Comparison of ENCODE assay signal across 16 cellular contexts in the genomic region with DNA sequence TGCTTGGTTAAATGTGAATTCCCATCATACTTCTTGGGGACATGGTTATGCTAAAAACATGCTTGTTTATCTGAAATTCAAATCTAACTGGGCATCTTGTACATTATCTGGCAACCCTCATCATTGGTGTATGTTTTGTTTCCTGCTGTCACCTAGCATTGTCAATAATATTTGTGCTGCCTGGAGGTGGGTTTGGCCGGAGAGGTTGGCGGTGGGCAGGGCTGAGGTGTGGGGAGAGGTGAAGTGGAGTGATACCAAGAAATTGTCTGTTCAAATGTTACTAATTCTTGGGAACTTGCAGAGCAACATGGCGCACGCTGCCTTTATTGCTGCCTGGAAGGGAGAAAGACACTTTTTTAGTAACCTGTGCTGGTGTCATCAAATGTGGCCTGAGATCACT.
A peak's percentile ranks its signal among the peaks of the same experiment; 100 is the strongest.
DNase-seq lines count a peak whose midpoint lies in the region; ATAC-seq lines count a peak whose summit lies in the region.
"Had no signal": no experiment of that assay in that cellular context is flagged by ENCODE, and none has a peak within 500 bp of the region (broad histone marks: within the 10 kb centered on the region; RNA-seq: fewer than 3 reads in every experiment).

No MANE protein-coding gene starts in this region.

- peaks cover 0 to 3% (median 0%) of the 10 kb centered on the region in 8 donors for H3K9me3 Mint-ChIP-seq in CD4-positive, alpha-beta memory T cell
- H3K9me3 Mint-ChIP-seq in central memory CD8-positive, alpha-beta T cell, result no peaks in the 10 kb centered on the region
- H3K9me3 Mint-ChIP-seq: activated T-cell treated with anti-CD3 and anti-CD28 coated beads, Interleukin-2, amount 50 U/mL, for 24 hours had no signal

- intact Hi-C loops in CD4-positive, alpha-beta memory T cell (cut with micrococcal nuclease), result no loop called here

- H3K4me1 Mint-ChIP-seq in CD4-positive, alpha-beta memory T cell, result peaks cover 6 to 18% (median 11%) of the 10 kb centered on the region in 4 donors
- peaks cover 15% of the 10 kb centered on the region for H3K4me1 Mint-ChIP-seq in central memory CD8-positive, alpha-beta T cell

- H3K9me3 ChIP-seq in CD4-positive, alpha-beta memory T cell (ENCODE audit: control insufficient read depth in 1 of 2, low read length in 2 of 2), result no peaks in the 10 kb centered on the region
- H3K9me3 ChIP-seq: HAP-1, prostate gland, thyroid gland had no signal

- CTCF ChIA-PET in CD4-positive, alpha-beta memory T cell (lab: Charles Lee; ENCODE audit: partially characterized antibody), result no interaction called here

- H3K4me3 ChIP-seq in CD4-positive, alpha-beta memory T cell (ENCODE audit: low read length in 2 of 2), result peak overlapping the region in 1 of 2 donors; percentile 10
- H3K4me3 ChIP-seq: HAP-1, prostate gland, thyroid gland had no signal

- no peak overlapping the region for H3K27ac ChIP-seq in CD4-positive, alpha-beta memory T cell (ENCODE audit: low read depth, low read length)
- H3K27ac ChIP-seq: prostate gland, thyroid gland had no signal

- no peaks in the 10 kb centered on the region for H3K36me3 ChIP-seq in CD4-positive, alpha-beta memory T cell (ENCODE audit: insufficient read depth, low read length)
- H3K36me3 ChIP-seq: HAP-1, prostate gland, thyroid gland had no signal

- no peaks in the 10 kb centered on the region for H3K36me3 Mint-ChIP-seq in CD4-positive, alpha-beta memory T cell
- no peaks in the 10 kb centered on the region for H3K36me3 Mint-ChIP-seq in central memory CD8-positive, alpha-beta T cell (ENCODE audit: insufficient read depth)

- H3K4me1 ChIP-seq in CD4-positive, alpha-beta memory T cell (ENCODE audit: insufficient read depth, low read length), result peaks cover 9% of the 10 kb centered on the region
- H3K4me1 ChIP-seq: HAP-1, prostate gland had no signal

- peak in 1 of 5 donors; percentile 6 for DNase-seq in CD4-positive, alpha-beta memory T cell
- no peak for DNase-seq in central memory CD8-positive, alpha-beta T cell (ENCODE audit: low spot score in 2 of 2)
- DNase-seq in stimulated activated CD4-positive, alpha-beta T cell treated with anti-CD3 and anti-CD28 coated beads, Interleukin-4, amount 100 ng/mL, for 1 hour, result no peak
- DNase-seq in SHP77 (lab: John Stamatoyannopoulos, UW) (no peak), DMS153 treated with DMSO at 0.1 percent for 48 hours (lab: John Stamatoyannopoulos, UW; ENCODE audit: unreplicated experiment) (no peak)
- DNase-seq: activated CD4-positive, CD25-positive, alpha-beta regulatory T cell treated with anti-CD3 and anti-CD28 coated beads, Interleukin-2, amount 50 U/mL, for 72 hours; activated T-cell treated with anti-CD3 and anti-CD28 coated beads, Interleukin-2, amount 50 U/mL, for 24 hours; amniotic stem cell; NCI-H1048; NCI-H2171 had no signal

- H3K27me3 ChIP-seq in CD4-positive, alpha-beta memory T cell (ENCODE audit: insufficient read depth, low read length), result no peaks in the 10 kb centered on the region
- H3K27me3 ChIP-seq: thyroid gland had no signal

- peak overlapping the region in 6 of 8 donors; percentile 6 to 66 (median 41) for H3K4me3 Mint-ChIP-seq in CD4-positive, alpha-beta memory T cell
- H3K4me3 Mint-ChIP-seq in central memory CD8-positive, alpha-beta T cell, result peak overlapping the region; percentile 2
- H3K4me3 Mint-ChIP-seq: activated T-cell treated with anti-CD3 and anti-CD28 coated beads, Interleukin-2, amount 50 U/mL, for 24 hours had no signal

- ATAC-seq in GM21367 (IDR thresholded peaks at IDR 0.05; ENCODE audit: unreplicated experiment) (peak; percentile 10), HG03378 (IDR thresholded peaks at IDR 0.05; ENCODE audit: unreplicated experiment) (peak; percentile 12), GM18520 (IDR thresholded peaks at IDR 0.05; ENCODE audit: unreplicated experiment) (no peak)
- ATAC-seq in central memory CD8-positive, alpha-beta T cell (replicated peaks; ENCODE audit: extremely low read depth, poor library complexity, severe bottlenecking), result no peak

- H3K27ac Mint-ChIP-seq in CD4-positive, alpha-beta memory T cell, result peak overlapping the region in 2 of 7 donors; percentile 44 to 77
- H3K27ac Mint-ChIP-seq in central memory CD8-positive, alpha-beta T cell (ENCODE audit: low read depth), result peak overlapping the region; percentile 37
- H3K27ac Mint-ChIP-seq: activated T-cell treated with anti-CD3 and anti-CD28 coated beads, Interleukin-2, amount 50 U/mL, for 24 hours had no signal

- peaks cover 1 to 6% of the 10 kb centered on the region in 2 donors for H3K27me3 Mint-ChIP-seq in CD4-positive, alpha-beta memory T cell
- no peaks in the 10 kb centered on the region for H3K27me3 Mint-ChIP-seq in central memory CD8-positive, alpha-beta T cell

- POLR2A ChIA-PET in CD4-positive, alpha-beta memory T cell (lab: Charles Lee; ENCODE audit: partially characterized antibody), result no interaction called here

Comparison
In these comparisons a context has a peak if more than half of its experiments do, and no peak if none do; other contexts are left out.
1. ATAC-seq: peak in GM21367 (single experiment) and HG03378 (single experiment); none in central memory CD8-positive, alpha-beta T cell (single experiment) and GM18520 (single experiment).